In genomic region chr20:21074605-21075336, GRCh38 we compare ENCODE assay signal across 10 cellular contexts. TPM values are rescaled to one million over a fixed set of nuclear protein-coding genes. Genes with fewer than 3 reads are reported as not detected.
DNase-seq lines count a peak whose midpoint lies in the region; ATAC-seq and TF ChIP-seq lines count a peak whose summit lies in the region.
"Had no signal": no experiment of that assay in that cellular context is flagged by ENCODE, and none has a peak within 500 bp of the region (broad histone marks: within the 10 kb centered on the region; RNA-seq: fewer than 3 reads in every experiment).

No MANE protein-coding gene starts in this region.

- no peaks in the 10 kb centered on the region for H3K36me3 ChIP-seq in RWPE2 (ENCODE audit: low read depth)
- no peaks in the 10 kb centered on the region for H3K36me3 ChIP-seq in colonic mucosa
- no peaks in the 10 kb centered on the region for H3K36me3 ChIP-seq in H7 (replicated peaks; ENCODE audit: control insufficient read depth, insufficient read depth, low read length)

- DNase-seq in RWPE2 (ENCODE audit: low spot score) (no peak), colonic mucosa (no peak), H7 (no peak), SKM-1 treated with dmso at 0.1 percent for 144 hours (lab: John Stamatoyannopoulos, UW; ENCODE audit: unreplicated experiment) (no peak)
- DNase-seq in stimulated activated CD4-positive, alpha-beta T cell treated with anti-CD3 and anti-CD28 coated beads, Interleukin-4, amount 100 ng/mL, for 4 hours: no peak
- DNase-seq: activated T-cell treated with anti-CD3 and anti-CD28 coated beads, Interleukin-2, amount 50 U/mL, for 48 hours; NCI-H524 had no signal

- H3K4me1 ChIP-seq in RWPE2 (ENCODE audit: insufficient read depth, poor library complexity, severe bottlenecking) (no peaks in the 10 kb centered on the region), colonic mucosa (no peaks in the 10 kb centered on the region)

- H3K9me3 ChIP-seq in RWPE2 (ENCODE audit: severe bottlenecking) (no peaks in the 10 kb centered on the region), colonic mucosa (no peaks in the 10 kb centered on the region)

- intact Hi-C loops in colonic mucosa (cut with DNase I): no loop called here

- no peak overlapping the region for H3K9ac ChIP-seq in colonic mucosa (ENCODE audit: low read depth in 2 of 2, low read length in 2 of 2)

- peaks cover 23% of the 10 kb centered on the region for H3K27me3 ChIP-seq in RWPE2 (ENCODE audit: insufficient read depth, poor library complexity, severe bottlenecking)
- H3K27me3 ChIP-seq in colonic mucosa: no peaks in the 10 kb centered on the region
- no peaks in the 10 kb centered on the region; the same call in 1 of the 2 replicates for H3K27me3 ChIP-seq in H7 (ENCODE audit: control insufficient read depth, insufficient read depth, low read length)

- H3K27ac ChIP-seq in RWPE2 (ENCODE audit: poor library complexity, severe bottlenecking): no peak overlapping the region
- H3K27ac ChIP-seq in colonic mucosa: no peak overlapping the region

- ATAC-seq in GM18502 (IDR thresholded peaks at IDR 0.05; ENCODE audit: poor library complexity, unreplicated experiment): peak; percentile 99
- peak; percentile 86 for ATAC-seq in GM21515 (IDR thresholded peaks at IDR 0.05; ENCODE audit: unreplicated experiment)
- ATAC-seq in HG03280 (IDR thresholded peaks at IDR 0.05; ENCODE audit: unreplicated experiment): peak; percentile 89
- peak; percentile 75 for ATAC-seq in RWPE2 (ENCODE audit: low read depth)

- TF ChIP-seq CTCF in RWPE2 (IDR thresholded peaks at IDR 0.05; ENCODE audit: poor library complexity, severe bottlenecking) (no peak), colonic mucosa (IDR thresholded peaks at IDR 0.05) (no peak)

- H3K4me3 ChIP-seq in RWPE2 (ENCODE audit: severe bottlenecking) (no peak overlapping the region), colonic mucosa (no peak overlapping the region), H7 (ENCODE audit: insufficient read depth, low read depth, low read length) (no peak overlapping the region)

RNA-seq across cellular contexts. Expression of gene LINC00237, which starts 31.4 kb away (rescaled TPM):
- total RNA-seq in colonic mucosa: not detected
- 3.7 and 5.4 TPM in 2 replicates for total RNA-seq in H7 (2014; rRNA removed; shearing (Covaris generic))

RNA-seq across cellular contexts. Expression of gene KIZ, which starts 51.1 kb away (rescaled TPM):
- total RNA-seq in colonic mucosa: 10 to 100 TPM in 1 of 2 donors, 1 to 10 TPM in 1; 6.3 to 17.1 TPM
- 18.0 and 39.6 TPM in 2 replicates for total RNA-seq in H7 (2014; rRNA removed; shearing (Covaris generic))
